ENCODE assay signal across 1 cellular context in the genomic region with DNA sequence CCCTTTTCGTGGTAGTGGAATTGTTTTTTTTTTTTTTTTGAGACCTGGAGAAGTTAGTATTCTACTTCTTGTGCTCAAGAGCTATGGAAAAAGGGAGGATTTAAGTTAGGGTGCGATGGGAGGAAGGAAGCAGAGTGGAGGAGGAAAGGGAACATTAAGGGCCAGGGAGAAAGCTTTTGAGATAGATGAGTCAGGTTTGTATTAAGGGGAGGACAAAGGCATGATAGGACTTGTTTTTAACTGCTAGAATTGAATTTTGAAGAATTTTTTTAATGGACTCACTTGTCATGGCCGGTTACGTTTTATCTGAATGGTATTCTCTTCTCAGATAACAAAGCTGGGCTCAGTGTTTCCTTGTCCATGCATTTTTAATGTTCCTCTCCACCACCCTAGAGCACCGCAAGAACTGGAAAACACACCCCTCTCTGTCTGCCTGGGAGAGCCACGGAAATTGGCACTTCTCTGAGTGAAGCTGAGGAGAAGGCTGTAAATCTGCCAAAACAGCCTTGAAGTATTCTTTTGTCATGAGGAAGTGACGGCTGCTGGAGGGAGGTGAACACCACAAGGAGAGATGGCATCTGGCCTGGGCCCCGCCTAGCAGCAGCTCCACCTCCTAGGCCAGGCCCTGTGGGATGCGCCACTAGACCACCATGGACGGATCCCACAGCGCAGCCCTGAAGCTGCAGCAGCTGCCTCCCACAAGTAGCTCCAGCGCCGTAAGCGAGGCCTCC.
TF ChIP-seq lines count a peak whose summit lies in the region.

No MANE protein-coding gene starts in this region.

TF ChIP-seq in K562, 482 proteins besides CTCF, POLR2A, EP300 and RAD21 (continued from another document and continues in another):
- TF ChIP-seq, protein P1, sequence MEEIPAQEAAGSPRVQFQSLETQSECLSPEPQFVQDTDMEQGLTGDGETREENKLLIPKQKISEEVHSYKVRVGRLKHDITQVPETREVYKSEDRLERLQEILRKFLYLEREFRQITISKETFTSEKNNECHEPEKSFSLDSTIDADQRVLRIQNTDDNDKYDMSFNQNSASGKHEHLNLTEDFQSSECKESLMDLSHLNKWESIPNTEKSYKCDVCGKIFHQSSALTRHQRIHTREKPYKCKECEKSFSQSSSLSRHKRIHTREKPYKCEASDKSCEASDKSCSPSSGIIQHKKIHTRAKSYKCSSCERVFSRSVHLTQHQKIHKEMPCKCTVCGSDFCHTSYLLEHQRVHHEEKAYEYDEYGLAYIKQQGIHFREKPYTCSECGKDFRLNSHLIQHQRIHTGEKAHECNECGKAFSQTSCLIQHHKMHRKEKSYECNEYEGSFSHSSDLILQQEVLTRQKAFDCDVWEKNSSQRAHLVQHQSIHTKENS (CRISPR knock-in tag; IDR thresholded peaks at IDR 0.05): no peak
- TF ChIP-seq, protein P2, sequence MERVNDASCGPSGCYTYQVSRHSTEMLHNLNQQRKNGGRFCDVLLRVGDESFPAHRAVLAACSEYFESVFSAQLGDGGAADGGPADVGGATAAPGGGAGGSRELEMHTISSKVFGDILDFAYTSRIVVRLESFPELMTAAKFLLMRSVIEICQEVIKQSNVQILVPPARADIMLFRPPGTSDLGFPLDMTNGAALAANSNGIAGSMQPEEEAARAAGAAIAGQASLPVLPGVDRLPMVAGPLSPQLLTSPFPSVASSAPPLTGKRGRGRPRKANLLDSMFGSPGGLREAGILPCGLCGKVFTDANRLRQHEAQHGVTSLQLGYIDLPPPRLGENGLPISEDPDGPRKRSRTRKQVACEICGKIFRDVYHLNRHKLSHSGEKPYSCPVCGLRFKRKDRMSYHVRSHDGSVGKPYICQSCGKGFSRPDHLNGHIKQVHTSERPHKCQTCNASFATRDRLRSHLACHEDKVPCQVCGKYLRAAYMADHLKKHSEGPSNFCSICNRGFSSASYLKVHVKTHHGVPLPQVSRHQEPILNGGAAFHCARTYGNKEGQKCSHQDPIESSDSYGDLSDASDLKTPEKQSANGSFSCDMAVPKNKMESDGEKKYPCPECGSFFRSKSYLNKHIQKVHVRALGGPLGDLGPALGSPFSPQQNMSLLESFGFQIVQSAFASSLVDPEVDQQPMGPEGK (CRISPR knock-in tag; IDR thresholded peaks at IDR 0.05; ENCODE audit: borderline replicate concordance): no peak
- TF ChIP-seq, protein P3, sequence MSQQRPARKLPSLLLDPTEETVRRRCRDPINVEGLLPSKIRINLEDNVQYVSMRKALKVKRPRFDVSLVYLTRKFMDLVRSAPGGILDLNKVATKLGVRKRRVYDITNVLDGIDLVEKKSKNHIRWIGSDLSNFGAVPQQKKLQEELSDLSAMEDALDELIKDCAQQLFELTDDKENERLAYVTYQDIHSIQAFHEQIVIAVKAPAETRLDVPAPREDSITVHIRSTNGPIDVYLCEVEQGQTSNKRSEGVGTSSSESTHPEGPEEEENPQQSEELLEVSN (IDR thresholded peaks at IDR 0.05; ENCODE audit: borderline replicate concordance in 1 of 2, extremely low read depth in 1 of 2, insufficient read depth in 1 of 2, insufficient read length in 1 of 2, low read depth in 1 of 2, low read length in 1 of 2, poor library complexity in 1 of 2, severe bottlenecking in 1 of 2): peak in 1 of 2 experiments; percentile 32
- TF ChIP-seq SAFB (IDR thresholded peaks at IDR 0.05; ENCODE audit: borderline replicate concordance, low read depth, low read length) (no peak), ZNF75A (CRISPR knock-in tag; IDR thresholded peaks at IDR 0.05) (no peak), TFAM (CRISPR knock-in tag; conservative IDR thresholded peaks at IDR 0.05) (no peak), PCBP2 (IDR thresholded peaks at IDR 0.05; ENCODE audit: low read depth, low read length, poor library complexity, severe bottlenecking) (no peak), ZNF707 (CRISPR knock-in tag; conservative IDR thresholded peaks at IDR 0.05) (no peak), HNRNPK (IDR thresholded peaks at IDR 0.05; ENCODE audit: low read depth, low read length, poor library complexity, severe bottlenecking) (no peak), ZNF551 (CRISPR knock-in tag; IDR thresholded peaks at IDR 0.05) (no peak), CBX1 (IDR thresholded peaks at IDR 0.05; ENCODE audit: low read depth) (no peak), ZKSCAN1 (IDR thresholded peaks at IDR 0.05; ENCODE audit: low read depth, low read length) (peak; percentile 69), NR4A1 (CRISPR knock-in tag; IDR thresholded peaks at IDR 0.05) (no peak), NR4A1 (tag; IDR thresholded peaks at IDR 0.05) (no peak), ZFP1 (CRISPR knock-in tag; IDR thresholded peaks at IDR 0.05) (no peak), NFYB (IDR thresholded peaks at IDR 0.05; ENCODE audit: extremely low read depth, insufficient read length) (no peak), TEAD4 (IDR thresholded peaks at IDR 0.05; ENCODE audit: low read length) (0 out of 2 replicates have a peak, but pooled peaks have one; percentile 12), TEAD4 (CRISPR knock-in tag; IDR thresholded peaks at IDR 0.05; ENCODE audit: borderline replicate concordance) (no peak), SIN3A (IDR thresholded peaks at IDR 0.05; ENCODE audit: borderline replicate concordance in 2 of 2, control insufficient read depth in 1 of 2, low read depth in 2 of 2, low read length in 2 of 2) (no peak), TAF1 (IDR thresholded peaks at IDR 0.05; ENCODE audit: control insufficient read depth, extremely low read depth, insufficient read depth, low read length, severe bottlenecking) (no peak), ADNP (tag; IDR thresholded peaks at IDR 0.05) (no peak), SIRT6 (IDR thresholded peaks at IDR 0.05; ENCODE audit: low read depth, low read length) (no peak), STAT5A (IDR thresholded peaks at IDR 0.05; ENCODE audit: borderline replicate concordance, low read length) (no peak), ZNF232 (CRISPR knock-in tag; IDR thresholded peaks at IDR 0.05) (no peak)
- TF ChIP-seq, protein P4, sequence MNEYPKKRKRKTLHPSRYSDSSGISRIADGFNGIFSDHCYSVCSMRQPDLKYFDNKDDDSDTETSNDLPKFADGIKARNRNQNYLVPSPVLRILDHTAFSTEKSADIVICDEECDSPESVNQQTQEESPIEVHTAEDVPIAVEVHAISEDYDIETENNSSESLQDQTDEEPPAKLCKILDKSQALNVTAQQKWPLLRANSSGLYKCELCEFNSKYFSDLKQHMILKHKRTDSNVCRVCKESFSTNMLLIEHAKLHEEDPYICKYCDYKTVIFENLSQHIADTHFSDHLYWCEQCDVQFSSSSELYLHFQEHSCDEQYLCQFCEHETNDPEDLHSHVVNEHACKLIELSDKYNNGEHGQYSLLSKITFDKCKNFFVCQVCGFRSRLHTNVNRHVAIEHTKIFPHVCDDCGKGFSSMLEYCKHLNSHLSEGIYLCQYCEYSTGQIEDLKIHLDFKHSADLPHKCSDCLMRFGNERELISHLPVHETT (CRISPR knock-in tag; conservative IDR thresholded peaks at IDR 0.05 in 1 of 2, IDR thresholded peaks at IDR 0.05 in 1 of 2): 0 out of 4 replicates have a peak, but pooled peaks of 1 of the 2 experiments have one; percentile 21
- TF ChIP-seq, protein P5, sequence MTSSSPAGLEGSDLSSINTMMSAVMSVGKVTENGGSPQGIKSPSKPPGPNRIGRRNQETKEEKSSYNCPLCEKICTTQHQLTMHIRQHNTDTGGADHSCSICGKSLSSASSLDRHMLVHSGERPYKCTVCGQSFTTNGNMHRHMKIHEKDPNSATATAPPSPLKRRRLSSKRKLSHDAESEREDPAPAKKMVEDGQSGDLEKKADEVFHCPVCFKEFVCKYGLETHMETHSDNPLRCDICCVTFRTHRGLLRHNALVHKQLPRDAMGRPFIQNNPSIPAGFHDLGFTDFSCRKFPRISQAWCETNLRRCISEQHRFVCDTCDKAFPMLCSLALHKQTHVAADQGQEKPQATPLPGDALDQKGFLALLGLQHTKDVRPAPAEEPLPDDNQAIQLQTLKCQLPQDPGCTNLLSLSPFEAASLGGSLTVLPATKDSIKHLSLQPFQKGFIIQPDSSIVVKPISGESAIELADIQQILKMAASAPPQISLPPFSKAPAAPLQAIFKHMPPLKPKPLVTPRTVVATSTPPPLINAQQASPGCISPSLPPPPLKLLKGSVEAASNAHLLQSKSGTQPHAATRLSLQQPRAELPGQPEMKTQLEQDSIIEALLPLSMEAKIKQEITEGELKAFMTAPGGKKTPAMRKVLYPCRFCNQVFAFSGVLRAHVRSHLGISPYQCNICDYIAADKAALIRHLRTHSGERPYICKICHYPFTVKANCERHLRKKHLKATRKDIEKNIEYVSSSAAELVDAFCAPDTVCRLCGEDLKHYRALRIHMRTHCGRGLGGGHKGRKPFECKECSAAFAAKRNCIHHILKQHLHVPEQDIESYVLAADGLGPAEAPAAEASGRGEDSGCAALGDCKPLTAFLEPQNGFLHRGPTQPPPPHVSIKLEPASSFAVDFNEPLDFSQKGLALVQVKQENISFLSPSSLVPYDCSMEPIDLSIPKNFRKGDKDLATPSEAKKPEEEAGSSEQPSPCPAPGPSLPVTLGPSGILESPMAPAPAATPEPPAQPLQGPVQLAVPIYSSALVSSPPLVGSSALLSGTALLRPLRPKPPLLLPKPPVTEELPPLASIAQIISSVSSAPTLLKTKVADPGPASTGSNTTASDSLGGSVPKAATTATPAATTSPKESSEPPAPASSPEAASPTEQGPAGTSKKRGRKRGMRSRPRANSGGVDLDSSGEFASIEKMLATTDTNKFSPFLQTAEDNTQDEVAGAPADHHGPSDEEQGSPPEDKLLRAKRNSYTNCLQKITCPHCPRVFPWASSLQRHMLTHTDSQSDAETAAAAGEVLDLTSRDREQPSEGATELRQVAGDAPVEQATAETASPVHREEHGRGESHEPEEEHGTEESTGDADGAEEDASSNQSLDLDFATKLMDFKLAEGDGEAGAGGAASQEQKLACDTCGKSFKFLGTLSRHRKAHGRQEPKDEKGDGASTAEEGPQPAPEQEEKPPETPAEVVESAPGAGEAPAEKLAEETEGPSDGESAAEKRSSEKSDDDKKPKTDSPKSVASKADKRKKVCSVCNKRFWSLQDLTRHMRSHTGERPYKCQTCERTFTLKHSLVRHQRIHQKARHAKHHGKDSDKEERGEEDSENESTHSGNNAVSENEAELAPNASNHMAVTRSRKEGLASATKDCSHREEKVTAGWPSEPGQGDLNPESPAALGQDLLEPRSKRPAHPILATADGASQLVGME (CRISPR knock-in tag; IDR thresholded peaks at IDR 0.05): no peak
- TF ChIP-seq, protein P6, sequence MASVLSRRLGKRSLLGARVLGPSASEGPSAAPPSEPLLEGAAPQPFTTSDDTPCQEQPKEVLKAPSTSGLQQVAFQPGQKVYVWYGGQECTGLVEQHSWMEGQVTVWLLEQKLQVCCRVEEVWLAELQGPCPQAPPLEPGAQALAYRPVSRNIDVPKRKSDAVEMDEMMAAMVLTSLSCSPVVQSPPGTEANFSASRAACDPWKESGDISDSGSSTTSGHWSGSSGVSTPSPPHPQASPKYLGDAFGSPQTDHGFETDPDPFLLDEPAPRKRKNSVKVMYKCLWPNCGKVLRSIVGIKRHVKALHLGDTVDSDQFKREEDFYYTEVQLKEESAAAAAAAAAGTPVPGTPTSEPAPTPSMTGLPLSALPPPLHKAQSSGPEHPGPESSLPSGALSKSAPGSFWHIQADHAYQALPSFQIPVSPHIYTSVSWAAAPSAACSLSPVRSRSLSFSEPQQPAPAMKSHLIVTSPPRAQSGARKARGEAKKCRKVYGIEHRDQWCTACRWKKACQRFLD (CRISPR knock-in tag; IDR thresholded peaks at IDR 0.05): no peak
- TF ChIP-seq, protein P7, sequence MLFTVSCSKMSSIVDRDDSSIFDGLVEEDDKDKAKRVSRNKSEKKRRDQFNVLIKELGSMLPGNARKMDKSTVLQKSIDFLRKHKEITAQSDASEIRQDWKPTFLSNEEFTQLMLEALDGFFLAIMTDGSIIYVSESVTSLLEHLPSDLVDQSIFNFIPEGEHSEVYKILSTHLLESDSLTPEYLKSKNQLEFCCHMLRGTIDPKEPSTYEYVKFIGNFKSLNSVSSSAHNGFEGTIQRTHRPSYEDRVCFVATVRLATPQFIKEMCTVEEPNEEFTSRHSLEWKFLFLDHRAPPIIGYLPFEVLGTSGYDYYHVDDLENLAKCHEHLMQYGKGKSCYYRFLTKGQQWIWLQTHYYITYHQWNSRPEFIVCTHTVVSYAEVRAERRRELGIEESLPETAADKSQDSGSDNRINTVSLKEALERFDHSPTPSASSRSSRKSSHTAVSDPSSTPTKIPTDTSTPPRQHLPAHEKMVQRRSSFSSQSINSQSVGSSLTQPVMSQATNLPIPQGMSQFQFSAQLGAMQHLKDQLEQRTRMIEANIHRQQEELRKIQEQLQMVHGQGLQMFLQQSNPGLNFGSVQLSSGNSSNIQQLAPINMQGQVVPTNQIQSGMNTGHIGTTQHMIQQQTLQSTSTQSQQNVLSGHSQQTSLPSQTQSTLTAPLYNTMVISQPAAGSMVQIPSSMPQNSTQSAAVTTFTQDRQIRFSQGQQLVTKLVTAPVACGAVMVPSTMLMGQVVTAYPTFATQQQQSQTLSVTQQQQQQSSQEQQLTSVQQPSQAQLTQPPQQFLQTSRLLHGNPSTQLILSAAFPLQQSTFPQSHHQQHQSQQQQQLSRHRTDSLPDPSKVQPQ (CRISPR knock-in tag; IDR thresholded peaks at IDR 0.05; ENCODE audit: borderline replicate concordance): no peak
- TF ChIP-seq, protein P8, sequence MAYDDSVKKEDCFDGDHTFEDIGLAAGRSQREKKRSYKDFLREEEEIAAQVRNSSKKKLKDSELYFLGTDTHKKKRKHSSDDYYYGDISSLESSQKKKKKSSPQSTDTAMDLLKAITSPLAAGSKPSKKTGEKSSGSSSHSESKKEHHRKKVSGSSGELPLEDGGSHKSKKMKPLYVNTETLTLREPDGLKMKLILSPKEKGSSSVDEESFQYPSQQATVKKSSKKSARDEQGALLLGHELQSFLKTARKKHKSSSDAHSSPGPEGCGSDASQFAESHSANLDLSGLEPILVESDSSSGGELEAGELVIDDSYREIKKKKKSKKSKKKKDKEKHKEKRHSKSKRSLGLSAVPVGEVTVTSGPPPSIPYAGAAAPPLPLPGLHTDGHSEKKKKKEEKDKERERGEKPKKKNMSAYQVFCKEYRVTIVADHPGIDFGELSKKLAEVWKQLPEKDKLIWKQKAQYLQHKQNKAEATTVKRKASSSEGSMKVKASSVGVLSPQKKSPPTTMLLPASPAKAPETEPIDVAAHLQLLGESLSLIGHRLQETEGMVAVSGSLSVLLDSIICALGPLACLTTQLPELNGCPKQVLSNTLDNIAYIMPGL (CRISPR knock-in tag; IDR thresholded peaks at IDR 0.05): no peak
- TF ChIP-seq, protein P9, sequence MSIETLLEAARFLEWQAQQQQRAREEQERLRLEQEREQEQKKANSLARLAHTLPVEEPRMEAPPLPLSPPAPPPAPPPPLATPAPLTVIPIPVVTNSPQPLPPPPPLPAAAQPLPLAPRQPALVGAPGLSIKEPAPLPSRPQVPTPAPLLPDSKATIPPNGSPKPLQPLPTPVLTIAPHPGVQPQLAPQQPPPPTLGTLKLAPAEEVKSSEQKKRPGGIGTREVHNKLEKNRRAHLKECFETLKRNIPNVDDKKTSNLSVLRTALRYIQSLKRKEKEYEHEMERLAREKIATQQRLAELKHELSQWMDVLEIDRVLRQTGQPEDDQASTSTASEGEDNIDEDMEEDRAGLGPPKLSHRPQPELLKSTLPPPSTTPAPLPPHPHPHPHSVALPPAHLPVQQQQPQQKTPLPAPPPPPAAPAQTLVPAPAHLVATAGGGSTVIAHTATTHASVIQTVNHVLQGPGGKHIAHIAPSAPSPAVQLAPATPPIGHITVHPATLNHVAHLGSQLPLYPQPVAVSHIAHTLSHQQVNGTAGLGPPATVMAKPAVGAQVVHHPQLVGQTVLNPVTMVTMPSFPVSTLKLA (conservative IDR thresholded peaks at IDR 0.05): 0 out of 4 replicates have a peak, but pooled peaks of 1 of the 2 experiments have one; percentile 35
